In the genomic region with DNA sequence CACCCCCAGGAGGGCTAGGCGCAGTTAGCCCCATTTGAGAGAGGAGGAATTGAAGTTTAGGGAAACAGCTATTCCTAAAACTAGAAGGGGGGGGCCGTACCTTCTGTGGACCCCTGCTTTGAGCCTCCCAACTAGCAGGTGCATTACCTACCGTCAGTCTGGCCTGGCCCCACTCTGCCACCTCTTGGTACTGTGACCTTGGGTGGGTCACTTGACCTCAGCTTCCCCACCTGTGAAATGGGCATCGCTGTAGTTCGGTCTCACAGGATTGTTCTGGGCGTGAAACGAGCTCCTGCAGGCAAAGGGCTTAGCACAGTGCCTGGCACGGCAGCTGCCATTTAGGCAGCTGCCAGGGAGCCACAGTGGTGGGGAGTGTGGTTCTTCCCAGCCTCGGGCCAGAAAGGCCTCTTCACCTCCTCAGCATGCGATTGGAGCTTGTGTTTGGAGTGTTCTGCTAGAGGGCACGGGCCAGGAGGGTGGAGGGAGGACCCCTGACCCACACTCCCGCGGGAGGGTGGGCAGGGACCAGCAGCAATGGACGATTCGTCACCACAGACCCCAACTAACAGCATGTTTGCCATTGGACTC, we compare ENCODE assay signal across 13 cellular contexts. TPM values are rescaled to one million over a fixed set of nuclear protein-coding genes. Genes with fewer than 3 reads are reported as not detected.
DNase-seq lines count a peak whose midpoint lies in the region; ATAC-seq and TF ChIP-seq lines count a peak whose summit lies in the region.
"Had no signal": no experiment of that assay in that cellular context is flagged by ENCODE, and none has a peak within 500 bp of the region (broad histone marks: within the 10 kb centered on the region; RNA-seq: fewer than 3 reads in every experiment).

No MANE protein-coding gene starts in this region.

- H3F3A ChIP-seq in MM.1S (ENCODE audit: insufficient read depth, low read length): no peaks in the 10 kb centered on the region

- peaks cover 3 to 94% of the 10 kb centered on the region in 2 donors for H3K4me1 ChIP-seq in right atrium auricular region
- H3K4me1 ChIP-seq in right lobe of liver: peaks cover 0 to 58% (median 29%) of the 10 kb centered on the region in 4 donors
- H3K4me1 ChIP-seq in skeletal muscle satellite cell (ENCODE audit: control insufficient read depth, insufficient read depth, low read length): peaks cover 46% of the 10 kb centered on the region
- H3K4me1 ChIP-seq in MM.1S (ENCODE audit: low read length): no peaks in the 10 kb centered on the region
- H3K4me1 ChIP-seq in OCI-LY7 (ENCODE audit: insufficient read depth, low read length, poor library complexity, severe bottlenecking): no peaks in the 10 kb centered on the region
- H3K4me1 ChIP-seq: HAP-1 had no signal

- H3K4me2 ChIP-seq in skeletal muscle satellite cell (ENCODE audit: low read length) (no peak overlapping the region), MM.1S (ENCODE audit: low read depth, low read length) (no peak overlapping the region), OCI-LY7 (ENCODE audit: low read length) (no peak overlapping the region)

- H3K9me2 ChIP-seq in MM.1S (replicated peaks; ENCODE audit: insufficient read depth, low read length) (no peaks in the 10 kb centered on the region), OCI-LY7 (ENCODE audit: insufficient read depth, low read length) (no peaks in the 10 kb centered on the region)

- H3K27me3 ChIP-seq in right atrium auricular region (no peaks in the 10 kb centered on the region), right lobe of liver (no peaks in the 10 kb centered on the region), skeletal muscle satellite cell (ENCODE audit: control insufficient read depth, insufficient read depth, low read length) (no peaks in the 10 kb centered on the region), MM.1S (replicated peaks; ENCODE audit: insufficient read depth, low read length) (no peaks in the 10 kb centered on the region)

- H3K9me3 ChIP-seq in right atrium auricular region (no peaks in the 10 kb centered on the region), right lobe of liver (no peaks in the 10 kb centered on the region), skeletal muscle satellite cell (replicated peaks; ENCODE audit: low read length) (no peaks in the 10 kb centered on the region), MM.1S (replicated peaks; ENCODE audit: insufficient read depth, low read length) (no peaks in the 10 kb centered on the region), OCI-LY7 (ENCODE audit: low read length) (no peaks in the 10 kb centered on the region)
- H3K9me3 ChIP-seq: HAP-1 had no signal

- CTCF ChIA-PET in OCI-LY7 (lab: Charles Lee; ENCODE audit: unreplicated experiment): no interaction called here

- DNase-seq in right atrium auricular region (ENCODE audit: low spot score): no peak
- DNase-seq in Right ventricle myocardium superior: no peak
- DNase-seq in right lobe of liver: no peak
- no peak for DNase-seq in MM.1S
- DNase-seq in OCI-LY7 (ENCODE audit: low spot score): no peak
- no peak for DNase-seq in activated T-cell treated with anti-CD3 and anti-CD28 coated beads for 4 hours
- DNase-seq: NK-92 treated with Interleukin-12 subunit alpha and Interleukin-12 subunit beta, amount 100 ng/mL, for 24 hours had no signal

- TF ChIP-seq CTCF in right atrium auricular region (IDR thresholded peaks at IDR 0.05) (no peak), right lobe of liver (IDR thresholded peaks at IDR 0.05) (no peak), MM.1S (IDR thresholded peaks at IDR 0.05; ENCODE audit: low read length) (no peak), OCI-LY7 (conservative IDR thresholded peaks at IDR 0.05; ENCODE audit: low read length) (no peak)

- 20% methylated on average over 2 of the region's 15 CpGs for WGBS in right lobe of liver (ENCODE audit: insufficient coverage, low coverage, low lambda C conversion rate, missing lambda C conversion rate)

- ATAC-seq in Right ventricle myocardium superior (ENCODE audit: poor library complexity) (no peak), right lobe of liver (no peak), GM21576 (IDR thresholded peaks at IDR 0.05; ENCODE audit: unreplicated experiment) (no peak)
- ATAC-seq: activated naive CD4-positive, alpha-beta T cell treated with anti-CD3 and anti-CD28 coated beads, Interleukin-2, amount 50 U/mL, for 72 hours had no signal

- H3K9ac ChIP-seq in skeletal muscle satellite cell (ENCODE audit: low read depth, low read length): peak overlapping the region; percentile 30
- no peak overlapping the region for H3K9ac ChIP-seq in MM.1S (ENCODE audit: low read length)

- H2AFZ ChIP-seq in MM.1S (ENCODE audit: low read length) (no peak overlapping the region), OCI-LY7 (ENCODE audit: low read length) (no peak overlapping the region)

- H4K20me1 ChIP-seq in MM.1S (ENCODE audit: insufficient read depth, low read length) (no peaks in the 10 kb centered on the region), OCI-LY7 (ENCODE audit: insufficient read depth, low read length) (no peaks in the 10 kb centered on the region)

- TF ChIP-seq POLR2A in right lobe of liver (IDR thresholded peaks at IDR 0.05): no peak

- H3K79me2 ChIP-seq in MM.1S (ENCODE audit: low read length): no peaks in the 10 kb centered on the region; the same call in 1 of the 2 replicates
- no peaks in the 10 kb centered on the region for H3K79me2 ChIP-seq in OCI-LY7 (ENCODE audit: insufficient read depth, low read depth, low read length)

- H3K4me3 ChIP-seq in right atrium auricular region: no peak overlapping the region
- H3K4me3 ChIP-seq in right lobe of liver: no peak overlapping the region
- H3K4me3 ChIP-seq in skeletal muscle satellite cell (ENCODE audit: low read length): no peak overlapping the region
- H3K4me3 ChIP-seq in MM.1S (ENCODE audit: low read length): no peak overlapping the region
- H3K4me3 ChIP-seq in OCI-LY7 (ENCODE audit: low read depth, low read length, poor library complexity, severe bottlenecking): no peak overlapping the region
- H3K4me3 ChIP-seq: HAP-1 had no signal

- intact Hi-C loops in Right ventricle myocardium superior (cut with DNase I): no loop called here
- intact Hi-C loops in right lobe of liver (cut with DNase I): no loop called here
- intact Hi-C loops in OCI-LY7 (cut with micrococcal nuclease; ENCODE audit: unreplicated experiment): no loop called here

- POLR2A ChIA-PET in OCI-LY7 (lab: Charles Lee): no interaction called here

- peaks cover 99% of the 10 kb centered on the region for H3K36me3 ChIP-seq in right atrium auricular region
- peaks cover 0 to 71% (median 36%) of the 10 kb centered on the region in 4 donors for H3K36me3 ChIP-seq in right lobe of liver
- H3K36me3 ChIP-seq in skeletal muscle satellite cell (ENCODE audit: insufficient read depth, low read length): peaks cover 91% of the 10 kb centered on the region
- H3K36me3 ChIP-seq in MM.1S (replicated peaks; ENCODE audit: insufficient read depth, low read length): no peaks in the 10 kb centered on the region
- peaks cover 57% of the 10 kb centered on the region for H3K36me3 ChIP-seq in OCI-LY7 (ENCODE audit: insufficient read depth, low read length)

- H3K27ac ChIP-seq in right atrium auricular region (peak overlapping the region; percentile 86 to 93), right lobe of liver (peak overlapping the region; percentile 43 to 76 (median 71)), MM.1S (ENCODE audit: low read length) (no peak overlapping the region), OCI-LY7 (ENCODE audit: low read depth, low read length, poor library complexity, severe bottlenecking) (no peak overlapping the region)
- H3K27ac ChIP-seq: HL-60 had no signal

- BruUV-seq in OCI-LY7 (replicated peaks; lab: Mats Ljungman, UMichigan): no TSS peak

RNA-seq across cellular contexts. Expression of gene CAPN12, which starts 32.0 kb away (rescaled TPM):
- total RNA-seq in right atrium auricular region (under 1 TPM; 0.74 to 0.90 TPM), Right ventricle myocardium superior (not detected), right lobe of liver (10 to 100 TPM in 3 of 6 experiments, 1 to 10 TPM in 3; 2.2 to 45.3 (median 16.3) TPM), OCI-LY7 (2022) (2.6 and 3.7 TPM in 2 replicates)
- total RNA-seq in skeletal muscle satellite cell (2012; rRNA removed): 0.25 TPM in 1 of 2 replicates, not detected in the other
- total RNA-seq in OCI-LY7 (2014; rRNA removed; shearing (Covaris generic)): 1.2 and 2.9 TPM in 2 replicates
- total RNA-seq: SK-MEL-5 had no signal

Comparison
In these comparisons a context has a peak if more than half of its experiments do, and no peak if none do; other contexts are left out.
1. H3K27ac ChIP-seq: peak in right atrium auricular region (2 of 2) and right lobe of liver (3 of 3); none in MM.1S (single experiment) and OCI-LY7 (single experiment).